8 cellular contexts compared by ENCODE assay signal in the genomic region with DNA sequence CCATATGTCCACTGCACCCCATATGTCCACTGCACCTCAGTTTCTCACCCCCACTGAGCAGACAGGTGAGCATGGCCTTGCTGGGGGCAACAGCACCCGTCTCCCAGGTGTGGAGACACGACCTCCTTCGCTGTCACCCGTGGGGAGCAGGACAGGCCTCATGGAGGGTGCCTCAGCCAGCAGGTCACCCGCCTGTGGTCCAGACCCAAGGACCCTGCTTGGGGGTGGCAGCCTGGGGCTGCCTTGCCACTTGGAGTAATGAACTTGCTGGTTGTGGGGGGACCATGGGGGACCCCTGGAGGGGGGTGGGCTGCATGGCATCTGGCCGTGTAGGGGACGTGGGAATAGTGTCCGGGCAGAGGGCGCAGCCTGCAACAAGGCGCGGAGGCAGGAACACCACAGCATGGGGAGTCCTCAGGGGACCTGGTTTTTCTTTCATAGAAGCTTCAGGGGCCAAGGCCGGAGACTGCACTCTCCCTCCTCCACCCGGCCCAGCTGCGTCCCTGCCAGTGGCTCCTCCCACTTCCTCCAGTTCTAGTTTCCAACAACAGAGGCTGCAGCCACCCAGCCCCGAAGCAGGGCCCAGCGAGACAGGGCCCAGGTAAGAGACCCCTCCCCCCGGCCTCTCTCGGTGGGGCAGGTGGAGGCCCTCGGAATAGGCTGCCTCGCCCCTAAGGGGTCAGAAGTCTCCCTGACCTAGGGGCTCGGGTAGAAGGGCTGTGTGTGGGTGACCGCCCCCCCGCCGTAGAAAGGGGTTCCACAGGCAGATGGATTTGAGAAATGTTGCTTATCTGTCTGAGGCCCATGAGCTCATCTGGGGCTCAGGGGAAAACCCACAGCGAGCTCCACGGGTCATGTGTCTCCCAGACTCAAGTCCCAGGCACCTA. TPM values are rescaled to one million over a fixed set of nuclear protein-coding genes. Genes with fewer than 3 reads are reported as not detected.
DNase-seq lines count a peak whose midpoint lies in the region; ATAC-seq and TF ChIP-seq lines count a peak whose summit lies in the region.

A gene with protein sequence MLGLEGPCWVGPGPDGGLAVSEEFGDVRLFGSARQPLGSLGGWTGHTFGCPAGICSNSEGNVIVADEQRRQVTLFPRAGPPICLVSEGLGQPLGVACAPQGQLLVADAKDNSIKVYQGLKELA (plus strand): TSS at position 531 of the 887 bp plus-strand sequence. CDS start 1,043 bp downstream, outside the sequence.

- H3K4me3 Mint-ChIP-seq in activated naive CD4-positive, alpha-beta T cell treated with anti-CD3 and anti-CD28 coated beads for 36 hours, result peak within 1 kb of the TSS; percentile 39

- H3K27ac ChIP-seq in OCI-LY1 (ENCODE audit: low read depth, low read length, poor library complexity, severe bottlenecking), result peak within 1 kb of the TSS; percentile 49
- H3K27ac ChIP-seq in skin epidermis, result peak within 1 kb of the TSS in 18 of 21 experiments; percentile 20 to 85 (median 62)

- no peaks in the 10 kb centered on the region for H3K9me3 Mint-ChIP-seq in activated naive CD4-positive, alpha-beta T cell treated with anti-CD3 and anti-CD28 coated beads for 36 hours

- H3K36me3 Mint-ChIP-seq in activated naive CD4-positive, alpha-beta T cell treated with anti-CD3 and anti-CD28 coated beads for 36 hours (ENCODE audit: low read depth), result no peaks in the 10 kb centered on the region

- intact Hi-C loops in activated naive CD4-positive, alpha-beta T cell treated with anti-CD3 and anti-CD28 coated beads for 36 hours (cut with micrococcal nuclease), result loop anchor here (2.0 kb wide), 1 partner anchor 22 kb away; no protein-coding TSS in a partner anchor
- intact Hi-C loops in left cardiac atrium (cut with DNase I), result no loop called here

- DNase-seq in Daoy (ENCODE audit: low read depth) (peak; percentile 49), HEK293T (ENCODE audit: extremely low spot score) (peak; percentile 66), left cardiac atrium (peak; percentile 82), cortex of kidney (lab: John Stamatoyannopoulos, UW) (no peak)
- peak; percentile 74 for DNase-seq in activated naive CD4-positive, alpha-beta T cell treated with anti-CD3 and anti-CD28 coated beads for 36 hours

- no peak for TF ChIP-seq CTCF in OCI-LY1 (IDR thresholded peaks at IDR 0.05; ENCODE audit: low read length)

- peak within 1 kb of the TSS; percentile 30; the same call in 1 of the 2 replicates for H3K9ac ChIP-seq in OCI-LY1 (ENCODE audit: low read length)

- no peaks in the 10 kb centered on the region for H4K20me1 ChIP-seq in OCI-LY1 (ENCODE audit: insufficient read depth, low read length)

- no peaks in the 10 kb centered on the region for H3K36me3 ChIP-seq in OCI-LY1 (ENCODE audit: insufficient read depth, low read length)

- H3K9me2 ChIP-seq in OCI-LY1 (ENCODE audit: low read depth, low read length), result no peaks in the 10 kb centered on the region

- H3K4me2 ChIP-seq in OCI-LY1 (ENCODE audit: low read length), result peak within 1 kb of the TSS; percentile 42

- no peaks in the 10 kb centered on the region for H3K79me2 ChIP-seq in OCI-LY1 (ENCODE audit: insufficient read depth, low read length)

- CTCF ChIA-PET in HEK293T (lab: Yijun Ruan, JAX), result no interaction called here
- CTCF ChIA-PET in activated naive CD4-positive, alpha-beta T cell treated with anti-CD3 and anti-CD28 coated beads for 36 hours (lab: Charles Lee), result interaction anchor here (1.0 kb wide), 1 partner anchor 13 kb away, joined by 4 read pairs; no protein-coding TSS in a partner anchor

- peaks cover 31% of the 10 kb centered on the region for H3K4me1 ChIP-seq in OCI-LY1 (ENCODE audit: insufficient read depth, low read length, severe bottlenecking)

- peak within 1 kb of the TSS; percentile 26 for H3K4me3 ChIP-seq in OCI-LY1 (ENCODE audit: low read depth, low read length, poor library complexity, severe bottlenecking)
- H3K4me3 ChIP-seq in skin epidermis, result peak within 1 kb of the TSS in 4 of 7 experiments; percentile 7 to 21 (median 15)

- POLR2A ChIA-PET in HEK293T (lab: Yijun Ruan, JAX), result interaction anchor here (1.4 kb wide), 1 partner anchor 20 kb away, joined by 3 read pairs; no protein-coding TSS in a partner anchor

- no peaks in the 10 kb centered on the region for H3F3A ChIP-seq in OCI-LY1 (ENCODE audit: insufficient read depth, low read length)

- H3K9me3 ChIP-seq in OCI-LY1 (ENCODE audit: low read length), result no peaks in the 10 kb centered on the region

- peaks cover 28% of the 10 kb centered on the region for H3K4me1 Mint-ChIP-seq in activated naive CD4-positive, alpha-beta T cell treated with anti-CD3 and anti-CD28 coated beads for 36 hours (ENCODE audit: low read depth)

- no peaks in the 10 kb centered on the region; the same call in 1 of the 2 replicates for H3K27me3 ChIP-seq in OCI-LY1 (ENCODE audit: insufficient read depth, low read length)

- ATAC-seq in left cardiac atrium (peak; percentile 49 to 54), HG02981 (IDR thresholded peaks at IDR 0.05; ENCODE audit: unreplicated experiment) (no peak)

- no peak within 1 kb of the TSS for H2AFZ ChIP-seq in OCI-LY1 (ENCODE audit: low read length)

- peak within 1 kb of the TSS; percentile 78 for H3K27ac Mint-ChIP-seq in activated naive CD4-positive, alpha-beta T cell treated with anti-CD3 and anti-CD28 coated beads for 36 hours

- no peaks in the 10 kb centered on the region for H3K27me3 Mint-ChIP-seq in activated naive CD4-positive, alpha-beta T cell treated with anti-CD3 and anti-CD28 coated beads for 36 hours (ENCODE audit: low read depth)

TF ChIP-seq in HEK293T, 16 proteins besides CTCF, POLR2A, EP300 and RAD21:
- TF ChIP-seq ARNT (IDR thresholded peaks at IDR 0.05), result no peak

RNA-seq across cellular contexts. Expression of the gene that starts here (rescaled TPM):
- total RNA-seq in Daoy (2014; rRNA removed; shearing (Covaris generic)), result 0.17 TPM in 1 of 2 replicates, not detected in the other
- total RNA-seq in activated naive CD4-positive, alpha-beta T cell treated with anti-CD3 and anti-CD28 coated beads for 36 hours, result under 1 TPM; 0.60 to 0.67 TPM
- under 1 TPM; 0.10 to 0.97 TPM for total RNA-seq in left cardiac atrium

Comparison
In these comparisons a context has a peak if more than half of its experiments do, and no peak if none do; other contexts are left out.
1. Peak in DNase-seq in Daoy; RNA of the gene not detected or under 1 TPM.
2. Peak in DNase-seq in activated naive CD4-positive, alpha-beta T cell treated with anti-CD3 and anti-CD28 coated beads for 36 hours; RNA of the gene not detected or under 1 TPM.
3. Peak in DNase-seq and ATAC-seq in left cardiac atrium; RNA of the gene not detected or under 1 TPM.